In genomic region chr16:64933890-64934289, GRCh38 we compare ENCODE assay signal across 21 cellular contexts.
DNase-seq lines count a peak whose midpoint lies in the region; ATAC-seq lines count a peak whose summit lies in the region.
"Had no signal": no experiment of that assay in that cellular context is flagged by ENCODE, and none has a peak within 500 bp of the region (broad histone marks: within the 10 kb centered on the region; RNA-seq: fewer than 3 reads in every experiment).

No MANE protein-coding gene starts in this region.

- ATAC-seq in left cardiac atrium, result peak; percentile 87 to 93
- ATAC-seq in GM21367 (IDR thresholded peaks at IDR 0.05; ENCODE audit: unreplicated experiment), result no peak
- ATAC-seq: activated CD8-positive, alpha-beta T cell treated with anti-CD3 and anti-CD28 coated beads, Interleukin-2, amount 10 ng/mL, durations not matched to agents 7 days and 5 days; activated T-cell treated with anti-CD3 and anti-CD28 coated beads, Interleukin-2, amount 50 U/mL, for 4 hours; stimulated activated naive B cell treated with anti-CD40 and anti-IgM and Interleukin-4, amounts not matched to agents 10 μg/mL and 1 μg/mL and 100 μg/mL, for 72 hours had no signal

- DNase-seq in NCI-H226 (peak; percentile 61), astrocyte of the hippocampus (ENCODE audit: low read depth, low spot score) (peak; percentile 53), left cardiac atrium (peak; percentile 33), putamen (ENCODE audit: low spot score) (peak; percentile 47), middle frontal gyrus (ENCODE audit: extremely low spot score, low spot score) (no peak)
- DNase-seq in activated CD4-positive, alpha-beta T cell treated with anti-CD3 and anti-CD28 coated beads, Interleukin-2, amount 50 U/mL, for 1 hour, result no peak
- DNase-seq: activated CD4-positive, CD25-positive, alpha-beta regulatory T cell; activated CD8-positive, alpha-beta T cell treated with anti-CD3 and anti-CD28 coated beads, Interleukin-2, amount 10 ng/mL, durations not matched to agents 7 days and 5 days; activated naive CD4-positive, alpha-beta T cell treated with anti-CD3 and anti-CD28 coated beads for 36 hours; activated T-cell treated with anti-CD3 and anti-CD28 coated beads, Interleukin-2, amount 50 U/mL, for 4 hours; foreskin fibroblast; H9; Karpas-422; kidney glomerular epithelial cell; NCI-H1417; NCI-H774; PC-9; sigmoid colon; stimulated activated naive B cell treated with anti-CD40 and anti-IgM and Interleukin-4, amounts not matched to agents 10 μg/mL and 1 μg/mL and 100 μg/mL, for 72 hours; tibial artery had no signal

- intact Hi-C loops in left cardiac atrium (cut with DNase I), result no loop called here

Comparison
In these comparisons a context has a peak if more than half of its experiments do, and no peak if none do; other contexts are left out.
1. DNase-seq: peak in NCI-H226 (single experiment), astrocyte of the hippocampus (single experiment), left cardiac atrium (single experiment) and putamen (single experiment); none in activated CD4-positive, alpha-beta T cell treated with anti-CD3 and anti-CD28 coated beads, Interleukin-2, amount 50 U/mL, for 1 hour (single experiment) and middle frontal gyrus (single experiment).